Comparison of ENCODE assay signal across 8 cellular contexts in genomic region chr15:65028921-65029735, GRCh38. TPM values are rescaled to one million over a fixed set of nuclear protein-coding genes. Genes with fewer than 3 reads are reported as not detected.
DNase-seq lines count a peak whose midpoint lies in the region; ATAC-seq, FAIRE-seq and TF ChIP-seq lines count a peak whose summit lies in the region.

Gene MTFMT, minus strand, starts transcription at chr15:65029639. Its CDS starts 26 bp downstream, at chr15:65029613.

- no peak within 1 kb of the TSS for H3K27ac ChIP-seq in neural progenitor cell
- peak within 1 kb of the TSS; percentile 70 to 85 (median 81) for H3K27ac ChIP-seq in stomach

- peaks cover 19% of the 10 kb centered on the region for H3K27me3 ChIP-seq in neural progenitor cell
- no peaks in the 10 kb centered on the region for H3K27me3 ChIP-seq in stomach

- no peaks in the 10 kb centered on the region for H3K4me1 ChIP-seq in neural progenitor cell
- H3K4me1 ChIP-seq in stomach, result peaks cover 9 to 41% (median 24%) of the 10 kb centered on the region in 4 donors

- peaks cover 3% of the 10 kb centered on the region for H3K36me3 ChIP-seq in neural progenitor cell
- peaks cover 5 to 29% (median 27%) of the 10 kb centered on the region in 4 donors for H3K36me3 ChIP-seq in stomach

- in situ Hi-C loops in KBM-7 (cut with MboI; ENCODE audit: low pct_unique_long_range_greater_than_20kb, low sequenced_read_pairs), result no loop called here

- peak within 1 kb of the TSS; percentile 86 for H3K4me3 Mint-ChIP-seq in neural progenitor cell

- TF ChIP-seq CTCF in D721Med (IDR thresholded peaks at IDR 0.05; ENCODE audit: insufficient read depth, missing control alignments), result no peak
- no peak for TF ChIP-seq CTCF in foreskin fibroblast (IDR thresholded peaks at IDR 0.05; ENCODE audit: low read depth, low read length)
- no peak for TF ChIP-seq CTCF in neural progenitor cell (IDR thresholded peaks at IDR 0.05)
- TF ChIP-seq CTCF in stomach (IDR thresholded peaks at IDR 0.05), result peak in 1 of 7 experiments; percentile 17

- no peak for TF ChIP-seq EP300 in stomach (IDR thresholded peaks at IDR 0.05)

- ATAC-seq in GM21390 (IDR thresholded peaks at IDR 0.05; ENCODE audit: unreplicated experiment), result peak; percentile 80

- H3K9me3 Mint-ChIP-seq in neural progenitor cell, result no peaks in the 10 kb centered on the region

- peak within 1 kb of the TSS; percentile 89 for H3K4me2 ChIP-seq in neural progenitor cell

- peak within 1 kb of the TSS; percentile 45 for H2AFZ ChIP-seq in neural progenitor cell (replicated peaks)

- peaks cover 9% of the 10 kb centered on the region for H4K20me1 ChIP-seq in neural progenitor cell (ENCODE audit: low read depth)

- no peak for FAIRE-seq in D721Med (lab: Jason Lieb, UNC)

- H3K4me3 ChIP-seq in foreskin fibroblast (ENCODE audit: low read depth in 1 of 2, low read length in 2 of 2) (peak within 1 kb of the TSS; percentile 67 to 90), neural progenitor cell (peak within 1 kb of the TSS; percentile 88), stomach (peak within 1 kb of the TSS; percentile 68 to 95 (median 75))

- H3K9me3 ChIP-seq in neural progenitor cell (ENCODE audit: low read depth), result no peaks in the 10 kb centered on the region
- H3K9me3 ChIP-seq in stomach, result no peaks in the 10 kb centered on the region

- H3F3A ChIP-seq in neural progenitor cell (ENCODE audit: low read depth), result peaks cover 11% of the 10 kb centered on the region

- DNase-seq in D721Med (ENCODE audit: insufficient read length, low spot score), result peak; percentile 97
- peak; percentile 90 for DNase-seq in KBM-7
- DNase-seq in SHP77 treated with DMSO at 0.1 percent for 48 hours (lab: John Stamatoyannopoulos, UW), result peak; percentile 57
- DNase-seq in activated gamma-delta T cell (lab: John Stamatoyannopoulos, UW), result peak; percentile 85
- DNase-seq in foreskin fibroblast, result peak; percentile 70 to 93
- peak; percentile 93 for DNase-seq in neural progenitor cell (ENCODE audit: low spot score)
- peak; percentile 94 for DNase-seq in stomach

- peaks cover 9% of the 10 kb centered on the region for H3K27me3 Mint-ChIP-seq in neural progenitor cell (ENCODE audit: insufficient read depth, low read depth)

- H3K27ac Mint-ChIP-seq in neural progenitor cell, result peak within 1 kb of the TSS; percentile 10

- TF ChIP-seq POLR2A in stomach (IDR thresholded peaks at IDR 0.05), result peak in 1 of 4 donors; percentile 78

- peak within 1 kb of the TSS; percentile 64 for H3K9ac ChIP-seq in neural progenitor cell

- 0 to 1% (median 0%) methylated on average over 42 to 73 of the region's 73 CpGs for WGBS in stomach, 5 donors

- peaks cover 8% of the 10 kb centered on the region for H3K36me3 Mint-ChIP-seq in neural progenitor cell

- H3K4me1 Mint-ChIP-seq in neural progenitor cell, result peaks cover 22% of the 10 kb centered on the region

- intact Hi-C loops in stomach (cut with DNase I; ENCODE audit: low total_unique reads), result no loop called here

- peaks cover 19% of the 10 kb centered on the region for H3K79me2 ChIP-seq in neural progenitor cell (ENCODE audit: low read depth)

RNA-seq across cellular contexts. Expression of gene MTFMT, which starts in this region (rescaled TPM):
- total RNA-seq in neural progenitor cell (ENCODE audit: low replicate concordance), result 22.2 and 30.3 TPM in 2 replicates
- total RNA-seq in stomach, result 100 to 1,000 TPM in 1 of 5 donors, 10 to 100 TPM in 2, 1 to 10 TPM in 1, not detected in 1; 9.7 to 105 (median 20.2) TPM
- 10 to 100 TPM in 1 of 3 donors, 1 to 10 TPM in 2; 5.3 to 12.0 (median 6.1) TPM for polyA plus RNA-seq in stomach
